26 cellular contexts compared by ENCODE assay signal in genomic region chr3:177899275-177900067, GRCh38.
"Had no signal": no experiment of that assay in that cellular context is flagged by ENCODE, and none has a peak within 500 bp of the region (broad histone marks: within the 10 kb centered on the region; RNA-seq: fewer than 3 reads in every experiment).

No MANE protein-coding gene starts in this region.

- H3K9ac ChIP-seq: SK-N-SH had no signal

- H3K9me2 ChIP-seq: SK-N-SH had no signal

- H3K4me3 ChIP-seq: SJCRH30 had no signal

- H3K9me3 ChIP-seq: SK-N-SH had no signal

- H3K36me3 ChIP-seq: SJCRH30 had no signal

- FAIRE-seq: astrocyte had no signal

- ATAC-seq: activated CD4-positive, alpha-beta T cell treated with anti-CD3 and anti-CD28 coated beads for 36 hours; activated T-helper 17 cell treated with anti-CD3 and anti-CD28 coated beads, Interleukin-2, amount 50 U/mL, for 72 hours; Panc1 had no signal

- DNase-seq: activated CD4-positive, alpha-beta memory T cell treated with anti-CD3 and anti-CD28 coated beads, Interleukin-2, amount 10 ng/mL, durations not matched to agents 7 days and 5 days; activated CD4-positive, alpha-beta T cell treated with anti-CD3 and anti-CD28 coated beads for 36 hours; activated CD4-positive, alpha-beta T cell treated with anti-CD3 and anti-CD28 coated beads, Interleukin-2, amount 50 U/mL, for 1 hour; activated gamma-delta T cell; activated naive CD4-positive, alpha-beta T cell treated with anti-CD3 and anti-CD28 coated beads for 36 hours; activated T-cell treated with anti-CD3 and anti-CD28 coated beads for 4 hours; activated T-cell treated with anti-CD3 and anti-CD28 coated beads, Interleukin-2, amount 50 U/mL, for 48 hours; amygdala; NCI-H1092; NCI-H1417; NCI-H1930; NCI-H2107; NCI-H2171 treated with DMSO at 0.1 percent for 48 hours; NCI-H226; NCI-H510A; NCI-H526 treated with DMSO at 0.1 percent for 48 hours; NCI-H82; OCI-M1; Right ventricle myocardium superior; SJCRH30; SK-N-SH; T-helper 1 cell had no signal

- H3K27ac ChIP-seq: RWPE1, SJCRH30 had no signal

- H3K4me2 ChIP-seq: SK-N-SH had no signal

- H3K27me3 ChIP-seq: SJCRH30 had no signal
